ENCODE assay signal across 10 cellular contexts in the genomic region with DNA sequence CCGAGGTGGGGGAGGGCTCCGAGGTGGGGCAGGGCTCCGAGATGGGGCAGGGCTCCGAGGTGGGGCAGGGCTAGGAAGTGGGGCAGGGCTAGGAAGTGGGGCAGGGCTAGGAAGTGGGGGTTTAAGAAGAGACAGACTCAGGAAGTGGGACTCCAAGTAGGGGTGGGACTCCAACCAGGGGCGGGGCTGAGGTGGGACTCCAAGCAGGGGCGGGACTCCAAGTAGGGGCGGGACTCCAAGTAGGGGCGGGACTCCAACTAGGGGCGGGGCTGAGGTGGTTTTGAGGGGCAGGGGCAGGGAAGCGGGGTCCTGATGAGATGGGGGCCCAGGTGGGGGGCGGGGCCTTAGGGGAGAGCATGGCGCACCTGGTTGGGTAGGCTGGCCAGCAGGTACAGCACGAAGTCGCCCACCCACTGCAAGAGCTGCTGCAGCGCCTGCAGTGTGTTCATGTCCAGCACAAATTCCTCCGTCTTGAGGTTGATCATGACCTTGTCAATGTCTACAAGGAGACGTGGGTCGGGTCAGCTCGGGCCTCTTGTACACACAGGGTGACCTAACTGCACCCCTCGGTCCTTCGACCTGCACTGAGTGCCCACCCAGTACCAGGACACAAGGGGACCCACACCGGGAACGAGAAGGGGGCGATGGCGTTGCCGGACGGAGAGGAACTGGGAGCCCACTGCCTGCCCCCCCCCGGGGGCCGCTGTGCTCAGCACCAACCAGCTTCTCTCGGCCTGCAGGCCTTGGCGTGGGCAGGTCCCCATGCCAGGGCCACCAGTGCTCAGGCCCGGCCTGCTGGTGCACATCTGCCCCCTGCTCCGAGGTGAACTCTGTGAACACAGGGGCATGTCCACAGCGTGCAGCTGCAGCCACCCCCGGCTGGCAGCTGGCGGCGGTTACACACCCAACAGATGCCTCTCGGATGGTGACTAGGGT. TPM values are rescaled to one million over a fixed set of nuclear protein-coding genes. Genes with fewer than 3 reads are reported as not detected.
A peak's percentile ranks its signal among the peaks of the same experiment; 100 is the strongest.
DNase-seq lines count a peak whose midpoint lies in the region; ATAC-seq and TF ChIP-seq lines count a peak whose summit lies in the region.
"Had no signal": no experiment of that assay in that cellular context is flagged by ENCODE, and none has a peak within 500 bp of the region (broad histone marks: within the 10 kb centered on the region; RNA-seq: fewer than 3 reads in every experiment).

No MANE protein-coding gene starts in this region.

- H3K36me3 ChIP-seq in suprapubic skin: peaks cover 67% of the 10 kb centered on the region

- peak overlapping the region; percentile 78 for H3K27ac Mint-ChIP-seq in activated CD8-positive, alpha-beta T cell treated with anti-CD3 and anti-CD28 coated beads, Interleukin-2, amount 10 ng/mL, durations not matched to agents 7 days and 5 days
- no peak overlapping the region for H3K27ac Mint-ChIP-seq in stimulated activated naive B cell treated with anti-CD40 and anti-IgM and Interleukin-4, amounts not matched to agents 10 μg/mL and 1 μg/mL and 100 μg/mL, for 72 hours

- peaks cover 11% of the 10 kb centered on the region for H3K4me1 Mint-ChIP-seq in activated CD8-positive, alpha-beta T cell treated with anti-CD3 and anti-CD28 coated beads, Interleukin-2, amount 10 ng/mL, durations not matched to agents 7 days and 5 days (ENCODE audit: low read depth)
- H3K4me1 Mint-ChIP-seq in stimulated activated naive B cell treated with anti-CD40 and anti-IgM and Interleukin-4, amounts not matched to agents 10 μg/mL and 1 μg/mL and 100 μg/mL, for 72 hours: peaks cover 10 to 12% of the 10 kb centered on the region in 2 donors

- POLR2A ChIA-PET in activated CD8-positive, alpha-beta T cell treated with anti-CD3 and anti-CD28 coated beads, Interleukin-2, amount 10 ng/mL, durations not matched to agents 7 days and 5 days (lab: Charles Lee): interaction anchor here (0.9 kb wide), 1 partner anchor 111 kb away, joined by 4 read pairs; the partner anchor contains the start of gene WDR18

- H3K27ac ChIP-seq in suprapubic skin: no peak overlapping the region

- TF ChIP-seq CTCF in suprapubic skin (IDR thresholded peaks at IDR 0.05): no peak

- no peak for TF ChIP-seq POLR2A in suprapubic skin (IDR thresholded peaks at IDR 0.05)

- no peaks in the 10 kb centered on the region for H3K27me3 ChIP-seq in suprapubic skin

- no peak overlapping the region for H3K4me3 Mint-ChIP-seq in activated CD8-positive, alpha-beta T cell treated with anti-CD3 and anti-CD28 coated beads, Interleukin-2, amount 10 ng/mL, durations not matched to agents 7 days and 5 days
- H3K4me3 Mint-ChIP-seq in stimulated activated naive B cell treated with anti-CD40 and anti-IgM and Interleukin-4, amounts not matched to agents 10 μg/mL and 1 μg/mL and 100 μg/mL, for 72 hours: peak overlapping the region in 1 of 2 donors; percentile 56

- H3K36me3 Mint-ChIP-seq in activated CD8-positive, alpha-beta T cell treated with anti-CD3 and anti-CD28 coated beads, Interleukin-2, amount 10 ng/mL, durations not matched to agents 7 days and 5 days (ENCODE audit: low read depth): peaks cover 21% of the 10 kb centered on the region
- H3K36me3 Mint-ChIP-seq in stimulated activated naive B cell treated with anti-CD40 and anti-IgM and Interleukin-4, amounts not matched to agents 10 μg/mL and 1 μg/mL and 100 μg/mL, for 72 hours: peaks cover 42 to 45% of the 10 kb centered on the region in 2 donors

- peaks cover 55% of the 10 kb centered on the region for H3K4me1 ChIP-seq in suprapubic skin

- H3K27me3 Mint-ChIP-seq in activated CD8-positive, alpha-beta T cell treated with anti-CD3 and anti-CD28 coated beads, Interleukin-2, amount 10 ng/mL, durations not matched to agents 7 days and 5 days (ENCODE audit: low read depth): no peaks in the 10 kb centered on the region
- H3K27me3 Mint-ChIP-seq in stimulated activated naive B cell treated with anti-CD40 and anti-IgM and Interleukin-4, amounts not matched to agents 10 μg/mL and 1 μg/mL and 100 μg/mL, for 72 hours: no peaks in the 10 kb centered on the region

- CTCF ChIA-PET in activated CD8-positive, alpha-beta T cell treated with anti-CD3 and anti-CD28 coated beads, Interleukin-2, amount 10 ng/mL, durations not matched to agents 7 days and 5 days (lab: Charles Lee): interaction anchor here (0.6 to 2.5 kb wide), 3 partner anchors 9 to 15 kb away, joined by 3 to 9 read pairs (median 8); no protein-coding TSS in a partner anchor

- H3K9me3 Mint-ChIP-seq in activated CD8-positive, alpha-beta T cell treated with anti-CD3 and anti-CD28 coated beads, Interleukin-2, amount 10 ng/mL, durations not matched to agents 7 days and 5 days (ENCODE audit: insufficient read depth): no peaks in the 10 kb centered on the region
- peaks cover 0 to 1% of the 10 kb centered on the region in 2 donors for H3K9me3 Mint-ChIP-seq in stimulated activated naive B cell treated with anti-CD40 and anti-IgM and Interleukin-4, amounts not matched to agents 10 μg/mL and 1 μg/mL and 100 μg/mL, for 72 hours

- TF ChIP-seq EP300 in suprapubic skin (IDR thresholded peaks at IDR 0.05): no peak

- H3K9me3 ChIP-seq in suprapubic skin: no peaks in the 10 kb centered on the region

- ATAC-seq in activated CD8-positive, alpha-beta T cell treated with anti-CD3 and anti-CD28 coated beads, Interleukin-2, amount 10 ng/mL, durations not matched to agents 7 days and 5 days: peak; percentile 75
- ATAC-seq in stimulated activated naive B cell treated with anti-CD40 and anti-IgM and Interleukin-4, amounts not matched to agents 10 μg/mL and 1 μg/mL and 100 μg/mL, for 72 hours (replicated peaks): peak; percentile 81 to 85

- peak; percentile 62 for DNase-seq in Caki2 (ENCODE audit: low read depth)
- peak; percentile 71 for DNase-seq in MV-4-11 (lab: John Stamatoyannopoulos, UW)
- peak; percentile 89 for DNase-seq in activated CD8-positive, alpha-beta T cell treated with anti-CD3 and anti-CD28 coated beads, Interleukin-2, amount 10 ng/mL, durations not matched to agents 7 days and 5 days
- peak; percentile 88 for DNase-seq in germinal center (ENCODE audit: low spot score)
- DNase-seq in stimulated activated naive B cell treated with anti-CD40 and anti-IgM and Interleukin-4, amounts not matched to agents 10 μg/mL and 1 μg/mL and 100 μg/mL, for 72 hours: no peak
- DNase-seq in GF-D8 (lab: John Stamatoyannopoulos, UW): no peak
- no peak for DNase-seq in NCI-H2196 (lab: John Stamatoyannopoulos, UW; ENCODE audit: unreplicated experiment)
- no peak for DNase-seq in suprapubic skin (ENCODE audit: low spot score in 2 of 2)

- in situ Hi-C loops in Caki2 (cut with HindIII; ENCODE audit: low pct_unique_long_range_greater_than_20kb, low sequenced_read_pairs): no loop called here

- WGBS in suprapubic skin: 96% methylated on average over 16 of the region's 38 CpGs

- no peak overlapping the region for H3K4me3 ChIP-seq in suprapubic skin

RNA-seq across cellular contexts. Expression of gene CFD, which starts 13.9 kb away (rescaled TPM):
- 6.8 and 9.9 TPM in 2 replicates for total RNA-seq in Caki2 (2014; rRNA removed; shearing (Covaris generic); ENCODE audit: low replicate concordance)
- 1 to 10 TPM; 2.1 to 2.2 TPM for total RNA-seq in activated CD8-positive, alpha-beta T cell treated with anti-CD3 and anti-CD28 coated beads, Interleukin-2, amount 10 ng/mL, durations not matched to agents 7 days and 5 days
- total RNA-seq in suprapubic skin: 100 to 1,000 TPM; 195 to 332 (median 294) TPM

RNA-seq across cellular contexts. Expression of gene MED16, which starts 19.6 kb away (rescaled TPM):
- total RNA-seq in Caki2 (2014; rRNA removed; shearing (Covaris generic); ENCODE audit: low replicate concordance): 17.3 and 26.9 TPM in 2 replicates
- total RNA-seq in activated CD8-positive, alpha-beta T cell treated with anti-CD3 and anti-CD28 coated beads, Interleukin-2, amount 10 ng/mL, durations not matched to agents 7 days and 5 days: 10 to 100 TPM; 55.9 to 60.4 TPM
- 10 to 100 TPM; 45.1 to 63.9 (median 57.0) TPM for total RNA-seq in suprapubic skin

RNA-seq across cellular contexts. Expression of gene RNU6-9, which starts 19.9 kb away (rescaled TPM):
- not detected in 2 replicates for total RNA-seq in Caki2 (2014; rRNA removed; shearing (Covaris generic); ENCODE audit: low replicate concordance)
- not detected for total RNA-seq in activated CD8-positive, alpha-beta T cell treated with anti-CD3 and anti-CD28 coated beads, Interleukin-2, amount 10 ng/mL, durations not matched to agents 7 days and 5 days
- not detected for total RNA-seq in suprapubic skin
- total RNA-seq: epithelial cell of proximal tubule, temporal lobe had no signal

RNA-seq across cellular contexts. Expression of gene ELANE, which starts 21.2 kb away (rescaled TPM):
- not detected in 2 replicates for total RNA-seq in Caki2 (2014; rRNA removed; shearing (Covaris generic); ENCODE audit: low replicate concordance)
- not detected for total RNA-seq in activated CD8-positive, alpha-beta T cell treated with anti-CD3 and anti-CD28 coated beads, Interleukin-2, amount 10 ng/mL, durations not matched to agents 7 days and 5 days
- total RNA-seq in suprapubic skin: under 1 TPM in 1 of 4 donors, not detected in 3; 0.79 TPM
- total RNA-seq: epithelial cell of proximal tubule had no signal

RNA-seq across cellular contexts. Expression of gene PRTN3, which starts 32.6 kb away (rescaled TPM):
- 0.14 TPM in 1 of 2 replicates, not detected in the other for total RNA-seq in Caki2 (2014; rRNA removed; shearing (Covaris generic); ENCODE audit: low replicate concordance)
- not detected for total RNA-seq in activated CD8-positive, alpha-beta T cell treated with anti-CD3 and anti-CD28 coated beads, Interleukin-2, amount 10 ng/mL, durations not matched to agents 7 days and 5 days
- not detected for total RNA-seq in suprapubic skin
- total RNA-seq: epithelial cell of proximal tubule had no signal

Comparison
In these comparisons a context has a peak if more than half of its experiments do, and no peak if none do; other contexts are left out.
1. DNase-seq: peak in Caki2 (single experiment), MV-4-11 (single experiment), activated CD8-positive, alpha-beta T cell treated with anti-CD3 and anti-CD28 coated beads, Interleukin-2, amount 10 ng/mL, durations not matched to agents 7 days and 5 days (single experiment) and germinal center (single experiment); none in stimulated activated naive B cell treated with anti-CD40 and anti-IgM and Interleukin-4, amounts not matched to agents 10 μg/mL and 1 μg/mL and 100 μg/mL, for 72 hours (single experiment), GF-D8 (single experiment), NCI-H2196 (single experiment) and suprapubic skin (0 of 2).
2. RNA of gene CFD, which starts 13.9 kb away (total RNA-seq): 195 to 332 TPM in suprapubic skin; 6.8 to 9.9 TPM in Caki2 and 2.1 to 2.2 TPM in activated CD8-positive, alpha-beta T cell treated with anti-CD3 and anti-CD28 coated beads, Interleukin-2, amount 10 ng/mL, durations not matched to agents 7 days and 5 days; every median in the first group is over 10 times any median in the second.